In the genomic region with DNA sequence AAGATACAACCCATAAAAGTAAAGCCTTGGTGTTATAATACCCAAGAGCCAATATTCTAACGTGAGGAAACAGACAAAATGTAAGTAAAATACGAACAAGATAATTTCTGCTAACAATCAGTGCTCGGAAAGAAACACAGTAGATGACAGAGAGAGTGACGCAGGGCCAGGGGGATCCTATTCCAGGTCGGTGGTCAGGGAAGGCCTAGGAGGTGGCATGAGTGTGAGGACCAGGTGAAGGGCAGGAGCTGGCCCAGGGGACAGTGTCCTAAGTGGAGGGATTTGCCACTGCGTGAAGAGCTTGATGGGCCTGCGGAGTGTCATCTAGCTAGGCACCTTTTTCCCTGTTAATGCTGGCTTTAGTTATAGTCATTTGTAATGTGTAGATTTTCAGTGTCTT, we compare ENCODE assay signal across 28 cellular contexts. TPM values are rescaled to one million over a fixed set of nuclear protein-coding genes. Genes with fewer than 3 reads are reported as not detected.
A peak's percentile ranks its signal among the peaks of the same experiment; 100 is the strongest.
DNase-seq lines count a peak whose midpoint lies in the region; ATAC-seq and TF ChIP-seq lines count a peak whose summit lies in the region.
"Had no signal": no experiment of that assay in that cellular context is flagged by ENCODE, and none has a peak within 500 bp of the region (broad histone marks: within the 10 kb centered on the region; RNA-seq: fewer than 3 reads in every experiment).

No MANE protein-coding gene starts in this region.

- H3K36me3 ChIP-seq in mesenchymal stem cell (ENCODE audit: control insufficient read depth in 1 of 2, insufficient read depth in 2 of 2, low read depth in 1 of 2, low read length in 2 of 2) = no peaks in the 10 kb centered on the region
- H3K36me3 ChIP-seq: MG63, Peyer's patch, prostate gland had no signal

- no peak overlapping the region for H2AK5ac ChIP-seq in mesenchymal stem cell (ENCODE audit: low read length, severe bottlenecking)

- DNase-seq in activated T-cell treated with anti-CD3 and anti-CD28 coated beads, Interleukin-2, amount 50 U/mL, for 72 hours = no peak
- DNase-seq in activated T-cell treated with anti-CD3 and anti-CD28 coated beads for 4 hours = no peak
- DNase-seq in mesenchymal stem cell = no peak
- no peak for DNase-seq in stimulated activated naive B cell treated with anti-CD40 and anti-IgM and Interleukin-4, amounts not matched to agents 10 μg/mL and 1 μg/mL and 100 μg/mL, for 72 hours
- no peak for DNase-seq in NOMO-1 (lab: John Stamatoyannopoulos, UW; ENCODE audit: unreplicated experiment in 2 of 2)
- DNase-seq in NCI-H345 treated with DMSO at 0.1 percent for 48 hours (lab: John Stamatoyannopoulos, UW; ENCODE audit: unreplicated experiment) = no peak
- DNase-seq in NCI-H1436 (lab: John Stamatoyannopoulos, UW) = no peak
- DNase-seq: activated CD4-positive, alpha-beta T cell treated with anti-CD3 and anti-CD28 coated beads, Interleukin-2, amount 10 ng/mL, durations not matched to agents 24 days and 14 days; activated CD8-positive, alpha-beta memory T cell treated with anti-CD3 and anti-CD28 coated beads for 24 hours; activated effector memory CD4-positive, alpha-beta T cell treated with Interleukin-2 at 50 U/mL for 16 hours; C1 segment of cervical spinal cord; cerebellar nuclear complex; foreskin melanocyte; KG1; MG63; naive thymus-derived CD4-positive, alpha-beta T cell; NCI-H1105 treated with DMSO at 0.1 percent for 48 hours; NCI-H2029; NCI-H526 treated with DMSO at 0.1 percent for 48 hours; nucleus accumbens; Peyer's patch; SHP77 treated with DMSO at 0.1 percent for 48 hours; stimulated activated CD4-positive, alpha-beta T cell treated with anti-CD3 and anti-CD28 coated beads, Interleukin-4, amount 100 ng/mL, for 4 hours; stimulated activated naive CD4-positive, alpha-beta T cell had no signal

- H2BK12ac ChIP-seq in mesenchymal stem cell (ENCODE audit: low read length in 2 of 2) = peak overlapping the region in 1 of 2 experiments; percentile 51

- peak overlapping the region in 1 of 2 experiments; percentile 30 for H3K14ac ChIP-seq in mesenchymal stem cell (ENCODE audit: low read length in 2 of 2)

- no peak overlapping the region for H3K4me3 Mint-ChIP-seq in activated T-cell treated with anti-CD3 and anti-CD28 coated beads, Interleukin-2, amount 50 U/mL, for 72 hours
- H3K4me3 Mint-ChIP-seq in stimulated activated naive B cell treated with anti-CD40 and anti-IgM and Interleukin-4, amounts not matched to agents 10 μg/mL and 1 μg/mL and 100 μg/mL, for 72 hours = no peak overlapping the region
- H3K4me3 Mint-ChIP-seq: activated CD4-positive, alpha-beta T cell treated with anti-CD3 and anti-CD28 coated beads, Interleukin-2, amount 10 ng/mL, durations not matched to agents 24 days and 14 days; mesothelial cell of epicardium; naive thymus-derived CD4-positive, alpha-beta T cell had no signal

- H3K27ac Mint-ChIP-seq in activated T-cell treated with anti-CD3 and anti-CD28 coated beads, Interleukin-2, amount 50 U/mL, for 72 hours = peak overlapping the region; percentile 32
- H3K27ac Mint-ChIP-seq in stimulated activated naive B cell treated with anti-CD40 and anti-IgM and Interleukin-4, amounts not matched to agents 10 μg/mL and 1 μg/mL and 100 μg/mL, for 72 hours = peak overlapping the region; percentile 10
- H3K27ac Mint-ChIP-seq: activated CD4-positive, alpha-beta T cell treated with anti-CD3 and anti-CD28 coated beads, Interleukin-2, amount 10 ng/mL, durations not matched to agents 24 days and 14 days; naive thymus-derived CD4-positive, alpha-beta T cell had no signal

- H3K4me1 Mint-ChIP-seq in activated T-cell treated with anti-CD3 and anti-CD28 coated beads, Interleukin-2, amount 50 U/mL, for 72 hours (ENCODE audit: low read depth) = peaks cover 16% of the 10 kb centered on the region
- peaks cover 55 to 85% of the 10 kb centered on the region in 2 donors for H3K4me1 Mint-ChIP-seq in stimulated activated naive B cell treated with anti-CD40 and anti-IgM and Interleukin-4, amounts not matched to agents 10 μg/mL and 1 μg/mL and 100 μg/mL, for 72 hours

- peak overlapping the region; percentile 1 for H4K91ac ChIP-seq in mesenchymal stem cell (ENCODE audit: low read length)

- H2BK5ac ChIP-seq in mesenchymal stem cell (ENCODE audit: low read depth, low read length, poor library complexity, severe bottlenecking) = no peak overlapping the region

- peak overlapping the region; percentile 18; the same call in 1 of the 2 replicates for H3K27ac ChIP-seq in VCaP
- no peak overlapping the region for H3K27ac ChIP-seq in mesenchymal stem cell (ENCODE audit: low read length, poor library complexity, severe bottlenecking)
- H3K27ac ChIP-seq: 22Rv1, prostate gland had no signal

- H4K8ac ChIP-seq in mesenchymal stem cell (ENCODE audit: low read length) = no peak overlapping the region

- H2AFZ ChIP-seq in mesenchymal stem cell (ENCODE audit: low read depth, low read length) = no peak overlapping the region

- H3K36me3 Mint-ChIP-seq in activated T-cell treated with anti-CD3 and anti-CD28 coated beads, Interleukin-2, amount 50 U/mL, for 72 hours (ENCODE audit: insufficient read depth in 2 of 2) = peaks cover 6 to 12% of the 10 kb centered on the region in 2 donors
- H3K36me3 Mint-ChIP-seq in stimulated activated naive B cell treated with anti-CD40 and anti-IgM and Interleukin-4, amounts not matched to agents 10 μg/mL and 1 μg/mL and 100 μg/mL, for 72 hours = peaks cover 4 to 15% of the 10 kb centered on the region in 2 donors
- H3K36me3 Mint-ChIP-seq: mesothelial cell of epicardium had no signal

- no peak overlapping the region for H3K4me3 ChIP-seq in mesenchymal stem cell (ENCODE audit: insufficient read depth in 1 of 2, low read depth in 1 of 2, low read length in 2 of 2)
- H3K4me3 ChIP-seq: MG63, Peyer's patch, prostate gland had no signal

- H3K4ac ChIP-seq in mesenchymal stem cell (ENCODE audit: low read depth in 1 of 2, low read length in 2 of 2) = peak overlapping the region in 1 of 2 experiments; percentile 65

- WGBS in mesenchymal stem cell = 91% methylated on average over 7 of the region's 7 CpGs

- no peak overlapping the region for H2BK120ac ChIP-seq in mesenchymal stem cell (ENCODE audit: low read depth, low read length)

- peaks cover 14% of the 10 kb centered on the region for H3K79me1 ChIP-seq in mesenchymal stem cell (replicated peaks; ENCODE audit: low read length, poor library complexity, severe bottlenecking)

- no peak for ATAC-seq in activated T-cell treated with anti-CD3 and anti-CD28 coated beads, Interleukin-2, amount 50 U/mL, for 72 hours (replicated peaks in 1 of 2)
- ATAC-seq in stimulated activated naive B cell treated with anti-CD40 and anti-IgM and Interleukin-4, amounts not matched to agents 10 μg/mL and 1 μg/mL and 100 μg/mL, for 72 hours (replicated peaks) = no peak

- no peak overlapping the region for H3K4me2 ChIP-seq in mesenchymal stem cell (ENCODE audit: low read length, poor library complexity, severe bottlenecking)

- no peaks in the 10 kb centered on the region for H3K27me3 Mint-ChIP-seq in activated T-cell treated with anti-CD3 and anti-CD28 coated beads, Interleukin-2, amount 50 U/mL, for 72 hours (ENCODE audit: low read depth)
- no peaks in the 10 kb centered on the region for H3K27me3 Mint-ChIP-seq in stimulated activated naive B cell treated with anti-CD40 and anti-IgM and Interleukin-4, amounts not matched to agents 10 μg/mL and 1 μg/mL and 100 μg/mL, for 72 hours
- H3K27me3 Mint-ChIP-seq: activated CD4-positive, alpha-beta T cell treated with anti-CD3 and anti-CD28 coated beads, Interleukin-2, amount 10 ng/mL, durations not matched to agents 24 days and 14 days; naive thymus-derived CD4-positive, alpha-beta T cell had no signal

- peak overlapping the region in 1 of 2 experiments; percentile 61 for H3K18ac ChIP-seq in mesenchymal stem cell (ENCODE audit: low read depth in 1 of 2, low read length in 2 of 2)

- H3K9ac ChIP-seq in mesenchymal stem cell (ENCODE audit: low read length) = no peak overlapping the region

- H2BK15ac ChIP-seq in mesenchymal stem cell (ENCODE audit: low read depth, poor library complexity, severe bottlenecking) = no peak overlapping the region

- H3K4me1 ChIP-seq in mesenchymal stem cell (ENCODE audit: control insufficient read depth, insufficient read depth, low read depth, low read length) = peaks cover 8% of the 10 kb centered on the region

- H3K9me3 ChIP-seq in mesenchymal stem cell (ENCODE audit: control insufficient read depth, low read length) = no peaks in the 10 kb centered on the region
- H3K9me3 ChIP-seq: MG63, Peyer's patch, prostate gland had no signal

- H3K23ac ChIP-seq in mesenchymal stem cell (ENCODE audit: low read length in 2 of 2) = no peak overlapping the region

- TF ChIP-seq CTCF in VCaP (conservative IDR thresholded peaks at IDR 0.05) = no peak

- H3K9me3 Mint-ChIP-seq in activated T-cell treated with anti-CD3 and anti-CD28 coated beads, Interleukin-2, amount 50 U/mL, for 72 hours = peaks cover 3% of the 10 kb centered on the region in 2 donors
- no peaks in the 10 kb centered on the region for H3K9me3 Mint-ChIP-seq in stimulated activated naive B cell treated with anti-CD40 and anti-IgM and Interleukin-4, amounts not matched to agents 10 μg/mL and 1 μg/mL and 100 μg/mL, for 72 hours
- H3K9me3 Mint-ChIP-seq: mesothelial cell of epicardium had no signal

- H3K27me3 ChIP-seq in mesenchymal stem cell (ENCODE audit: control insufficient read depth in 1 of 2, insufficient read depth in 1 of 2, low read length in 2 of 2) = no peaks in the 10 kb centered on the region
- H3K27me3 ChIP-seq: MG63, Peyer's patch had no signal

RNA-seq across cellular contexts. Expression of a gene that starts 35.3 kb away (rescaled TPM):
- 100 to 1,000 TPM; 102 to 110 TPM for total RNA-seq in activated T-cell treated with anti-CD3 and anti-CD28 coated beads, Interleukin-2, amount 50 U/mL, for 72 hours
- 10.9 TPM for polyA plus RNA-seq in mesenchymal stem cell (2013, experiment 1 of 2)
- 10.4 TPM for polyA plus RNA-seq in mesenchymal stem cell (2013, experiment 2 of 2)
